8 cellular contexts compared by ENCODE assay signal in the genomic region with DNA sequence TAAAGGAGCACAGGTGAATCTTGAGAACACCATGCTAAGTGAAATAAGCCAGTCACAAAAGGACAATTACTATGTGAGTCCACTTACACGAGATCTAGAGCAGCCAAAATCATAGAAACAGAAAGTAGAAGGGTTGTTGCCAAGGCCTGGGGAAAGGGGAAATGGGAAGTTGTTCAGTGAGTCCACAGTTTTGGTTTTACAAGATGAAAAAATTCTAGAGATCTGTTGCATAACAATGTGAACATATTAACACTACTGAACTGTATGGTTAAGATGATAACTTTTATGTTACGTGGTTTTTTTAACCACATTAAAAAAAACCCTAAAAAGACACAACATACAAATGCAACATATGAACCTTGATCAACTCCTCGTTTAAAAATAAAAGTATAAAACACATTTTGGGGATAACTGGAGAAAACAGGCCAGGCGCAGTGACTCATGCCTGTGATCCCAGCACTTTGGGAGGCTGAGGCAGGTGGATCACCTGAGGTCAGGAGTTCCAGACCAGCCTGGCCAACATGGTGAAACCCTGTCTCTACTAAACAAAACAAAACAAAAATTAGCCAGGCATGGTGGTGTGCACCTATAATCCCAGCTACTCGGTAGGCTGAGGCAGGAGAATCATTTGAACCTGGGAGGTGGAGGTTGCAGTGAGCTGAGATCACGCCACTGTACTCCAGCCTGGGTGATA. TPM values are rescaled to one million over a fixed set of nuclear protein-coding genes. Genes with fewer than 3 reads are reported as not detected.
DNase-seq lines count a peak whose midpoint lies in the region; ATAC-seq and TF ChIP-seq lines count a peak whose summit lies in the region.
"Not testable (repeated sequence)": the region's sequence is repeated elsewhere in the genome, so short reads cannot be mapped to it uniquely, and the experiment has no call there.

No MANE protein-coding gene starts in this region.

- peak overlapping the region; percentile 49 for H3K4me3 Mint-ChIP-seq in activated B cell treated with CpG ODN at 0.5 μM for 24 hours
- peak overlapping the region in 1 of 2 donors; percentile 19 for H3K4me3 Mint-ChIP-seq in effector memory CD8-positive, alpha-beta T cell
- peak overlapping the region in 1 of 2 donors; percentile 40 for H3K4me3 Mint-ChIP-seq in stimulated activated naive CD8-positive, alpha-beta T cell treated with anti-CD3 and anti-CD28 coated beads, Interleukin-15, amount 100 ng/mL, for 72 hours

- not testable (repeated sequence) for TF ChIP-seq POLR2A in GM18505 (IDR thresholded peaks at IDR 0.05; ENCODE audit: borderline replicate concordance, extremely low read depth, insufficient read depth, insufficient read length)

- H3K36me3 ChIP-seq in MM.1S (replicated peaks; ENCODE audit: insufficient read depth, low read length) = not testable (repeated sequence)

- peaks cover 58% of the 10 kb centered on the region for H3K36me3 Mint-ChIP-seq in activated B cell treated with CpG ODN at 0.5 μM for 24 hours (ENCODE audit: low read depth)
- peaks cover 28% of the 10 kb centered on the region for H3K36me3 Mint-ChIP-seq in effector memory CD8-positive, alpha-beta T cell (ENCODE audit: insufficient read depth)

- not testable (repeated sequence) for H3K9me2 ChIP-seq in MM.1S (replicated peaks; ENCODE audit: insufficient read depth, low read length)

- not testable (repeated sequence) for H2AFZ ChIP-seq in MM.1S (ENCODE audit: low read length)

- not testable (repeated sequence) for H3K27ac ChIP-seq in MM.1S (ENCODE audit: low read length)

- H3K4me1 ChIP-seq in MM.1S (ENCODE audit: low read length) = peaks cover 13% of the 10 kb centered on the region; the same call in 1 of the 2 replicates

- not testable (repeated sequence) for TF ChIP-seq CTCF in MM.1S (IDR thresholded peaks at IDR 0.05; ENCODE audit: low read length); activated B cell treated with CpG ODN at 0.5 μM for 24 hours (IDR thresholded peaks at IDR 0.05)

- intact Hi-C loops in activated B cell treated with CpG ODN at 0.5 μM for 24 hours (cut with micrococcal nuclease) = loop anchor here (1.0 to 5.0 kb wide), 2 partner anchors 18 to 54 kb away; a partner anchor contains a TSS

- POLR2A ChIA-PET in activated B cell treated with CpG ODN at 0.5 μM for 24 hours (lab: Charles Lee) = interaction anchor here (0.8 to 1.9 kb wide), 6 partner anchors 11 to 57 kb away, joined by 3 to 6 read pairs (median 4); a partner anchor contains a TSS

- DNase-seq in MM.1S = peak; percentile 26
- not testable (repeated sequence) for DNase-seq in activated B cell treated with CpG ODN at 0.5 μM for 24 hours; effector memory CD8-positive, alpha-beta T cell; stimulated activated naive CD8-positive, alpha-beta T cell treated with anti-CD3 and anti-CD28 coated beads, Interleukin-15, amount 100 ng/mL, for 72 hours

- not testable (repeated sequence) for H3K4me2 ChIP-seq in MM.1S (ENCODE audit: low read depth, low read length)

- peak; percentile 93 for ATAC-seq in GM18505 (IDR thresholded peaks at IDR 0.05; ENCODE audit: unreplicated experiment)
- ATAC-seq in GM19438 (IDR thresholded peaks at IDR 0.05; ENCODE audit: low read depth, unreplicated experiment) = peak; percentile 88
- peak; percentile 91 for ATAC-seq in HG02610 (IDR thresholded peaks at IDR 0.05; ENCODE audit: unreplicated experiment)
- peak; percentile 74 for ATAC-seq in HG03135 (IDR thresholded peaks at IDR 0.05; ENCODE audit: unreplicated experiment)
- ATAC-seq in activated B cell treated with CpG ODN at 0.5 μM for 24 hours (ENCODE audit: low read depth) = peak; percentile 86
- peak; percentile 52 for ATAC-seq in effector memory CD8-positive, alpha-beta T cell (replicated peaks)
- peak; percentile 95 for ATAC-seq in stimulated activated naive CD8-positive, alpha-beta T cell treated with anti-CD3 and anti-CD28 coated beads, Interleukin-15, amount 100 ng/mL, for 72 hours

- not testable (repeated sequence) for H3K27me3 ChIP-seq in MM.1S (replicated peaks; ENCODE audit: insufficient read depth, low read length)

- not testable (repeated sequence) for H3K27me3 Mint-ChIP-seq in activated B cell treated with CpG ODN at 0.5 μM for 24 hours; effector memory CD8-positive, alpha-beta T cell; stimulated activated naive CD8-positive, alpha-beta T cell treated with anti-CD3 and anti-CD28 coated beads, Interleukin-15, amount 100 ng/mL, for 72 hours

- not testable (repeated sequence) for H3K9ac ChIP-seq in MM.1S (ENCODE audit: low read length)

- H3K79me2 ChIP-seq in MM.1S (ENCODE audit: low read length) = not testable (repeated sequence)

- H3K4me3 ChIP-seq in MM.1S (ENCODE audit: low read length) = not testable (repeated sequence)

- not testable (repeated sequence) for H3K9me3 ChIP-seq in MM.1S (replicated peaks; ENCODE audit: insufficient read depth, low read length)

- not testable (repeated sequence) for H4K20me1 ChIP-seq in MM.1S (ENCODE audit: insufficient read depth, low read length)

- not testable (repeated sequence) for H3F3A ChIP-seq in MM.1S (ENCODE audit: insufficient read depth, low read length)

- H3K27ac Mint-ChIP-seq in activated B cell treated with CpG ODN at 0.5 μM for 24 hours = peak overlapping the region; percentile 80
- H3K27ac Mint-ChIP-seq in effector memory CD8-positive, alpha-beta T cell = peak overlapping the region; percentile 50 to 85
- H3K27ac Mint-ChIP-seq in stimulated activated naive CD8-positive, alpha-beta T cell treated with anti-CD3 and anti-CD28 coated beads, Interleukin-15, amount 100 ng/mL, for 72 hours = peak overlapping the region in 1 of 2 donors; percentile 19

- CTCF ChIA-PET in activated B cell treated with CpG ODN at 0.5 μM for 24 hours (lab: Charles Lee) = interaction anchor here (2.4 kb wide), 1 partner anchor 12 kb away, joined by 11 read pairs; no protein-coding TSS in a partner anchor

- peaks cover 76% of the 10 kb centered on the region for H3K4me1 Mint-ChIP-seq in activated B cell treated with CpG ODN at 0.5 μM for 24 hours
- peaks cover 13 to 27% of the 10 kb centered on the region in 2 donors for H3K4me1 Mint-ChIP-seq in effector memory CD8-positive, alpha-beta T cell (ENCODE audit: low read depth in 2 of 2)
- H3K4me1 Mint-ChIP-seq in stimulated activated naive CD8-positive, alpha-beta T cell treated with anti-CD3 and anti-CD28 coated beads, Interleukin-15, amount 100 ng/mL, for 72 hours = peaks cover 53% of the 10 kb centered on the region

- H3K9me3 Mint-ChIP-seq in activated B cell treated with CpG ODN at 0.5 μM for 24 hours; effector memory CD8-positive, alpha-beta T cell: not testable (repeated sequence)
- H3K9me3 Mint-ChIP-seq in stimulated activated naive CD8-positive, alpha-beta T cell treated with anti-CD3 and anti-CD28 coated beads, Interleukin-15, amount 100 ng/mL, for 72 hours = peaks cover 11 to 22% of the 10 kb centered on the region in 2 donors

RNA-seq across cellular contexts. Expression of a gene that starts 43.0 kb away (rescaled TPM):
- total RNA-seq in activated B cell treated with CpG ODN at 0.5 μM for 24 hours = 31.1 and 32.7 TPM in 2 replicates

RNA-seq across cellular contexts. Expression of a gene that starts 47.6 kb away (rescaled TPM):
- 90.1 and 115 TPM in 2 replicates for total RNA-seq in activated B cell treated with CpG ODN at 0.5 μM for 24 hours

RNA-seq across cellular contexts. Expression of a gene that starts 55.1 kb away (rescaled TPM):
- total RNA-seq in activated B cell treated with CpG ODN at 0.5 μM for 24 hours = 14.3 and 15.3 TPM in 2 replicates
